In genomic region chr6:26611599-26611998, GRCh38 we compare ENCODE assay signal across 19 cellular contexts. TPM values are rescaled to one million over a fixed set of nuclear protein-coding genes. Genes with fewer than 3 reads are reported as not detected.
DNase-seq lines count a peak whose midpoint lies in the region; ATAC-seq, FAIRE-seq and TF ChIP-seq lines count a peak whose summit lies in the region.
"Had no signal": no experiment of that assay in that cellular context is flagged by ENCODE, and none has a peak within 500 bp of the region (broad histone marks: within the 10 kb centered on the region; RNA-seq: fewer than 3 reads in every experiment).

No MANE protein-coding gene starts in this region.

- no peak for TF ChIP-seq POLR2A in K562 (conservative IDR thresholded peaks at IDR 0.05)

- no TSS peak for BruUV-seq in K562 (replicated peaks; lab: Mats Ljungman, UMichigan)

- H2AFZ ChIP-seq in K562 (ENCODE audit: low read depth, low read length) (no peak overlapping the region; the same call in 1 of the 2 replicates), osteoblast (ENCODE audit: low read length) (no peak overlapping the region)

- no peak overlapping the region for H3K9ac ChIP-seq in K562 (ENCODE audit: insufficient read depth in 1 of 2, low read depth in 2 of 2, low read length in 2 of 2)

- TF ChIP-seq CTCF in K562 (IDR thresholded peaks at IDR 0.05 in 2 of 3, conservative IDR thresholded peaks at IDR 0.05 in 1 of 3; ENCODE audit: insufficient read depth in 2 of 3, low read depth in 1 of 3, low read length in 3 of 3): no peak
- no peak for TF ChIP-seq CTCF in osteoblast (IDR thresholded peaks at IDR 0.05; ENCODE audit: extremely low read depth, low read depth, low read length)

- 0% methylated on average over 1 of the region's 1 CpG for WGBS in K562 (ENCODE audit: insufficient coverage, low coverage, missing lambda C conversion rate)

- H3K9me1 ChIP-seq in K562 (ENCODE audit: control insufficient read depth, insufficient read depth, low read length): no peaks in the 10 kb centered on the region

- no peak overlapping the region; the same call in 1 of the 2 replicates for H3K4me2 ChIP-seq in K562 (ENCODE audit: insufficient read depth, low read length)
- no peak overlapping the region for H3K4me2 ChIP-seq in osteoblast (ENCODE audit: insufficient read depth, low read length)

- CTCF ChIA-PET in K562 (lab: Yijun Ruan, JAX; ENCODE audit: low intra/inter-chr PET ratio): no interaction called here

- POLR2A ChIA-PET in K562 (lab: Yijun Ruan, JAX): interaction anchor here (0.7 to 1.6 kb wide), 4 partner anchors 9 to 1580 kb away, joined by 3 read pairs; no protein-coding TSS in a partner anchor

- H3K4me3 ChIP-seq in K562 (no peak overlapping the region), osteoblast (ENCODE audit: insufficient read depth, low read length) (no peak overlapping the region)
- H3K4me3 ChIP-seq: HAP-1 had no signal

- TF ChIP-seq EP300 in K562 (IDR thresholded peaks at IDR 0.05; ENCODE audit: low read length): no peak

- in situ Hi-C loops in K562 (cut with MboI): loop anchor here (5.0 kb wide), 1 partner anchor 476 kb away; no protein-coding TSS in a partner anchor

- TF ChIP-seq RAD21 in K562 (CRISPR knock-in tag; conservative IDR thresholded peaks at IDR 0.05 in 1 of 2, IDR thresholded peaks at IDR 0.05 in 1 of 2): no peak

- DNase-seq in NCI-H69 (lab: John Stamatoyannopoulos, UW): peak; percentile 24
- peak in 1 of 4 experiments; percentile 47 for DNase-seq in K562 (ENCODE audit: extremely low read depth in 1 of 4, low spot score in 3 of 4)
- peak; percentile 52 for DNase-seq in osteoblast (ENCODE audit: insufficient read length, low spot score, missing footprints)
- DNase-seq in GM19240 (ENCODE audit: insufficient read length, low spot score): no peak
- DNase-seq: C1 segment of cervical spinal cord; Calu3; CD4-positive, alpha-beta memory T cell; COR-L47; DMS53; DMS79 treated with DMSO at 0.1 percent for 48 hours; GF-D8; GOT3; HFFc6 had no signal

- no peaks in the 10 kb centered on the region for H3K27me3 ChIP-seq in K562 (ENCODE audit: control insufficient read depth in 2 of 2, insufficient read depth in 2 of 2, low read length in 2 of 2)
- H3K27me3 ChIP-seq in osteoblast (ENCODE audit: insufficient read depth, low read length): peaks cover 49% of the 10 kb centered on the region

- H4K20me1 ChIP-seq in K562 (replicated peaks; ENCODE audit: control insufficient read depth, insufficient read depth, low read length) (no peaks in the 10 kb centered on the region), osteoblast (ENCODE audit: insufficient read depth, low read length) (no peaks in the 10 kb centered on the region)

- intact Hi-C loops in K562 (cut with micrococcal nuclease): no loop called here

- no peaks in the 10 kb centered on the region for H3K79me2 ChIP-seq in K562 (ENCODE audit: control insufficient read depth, insufficient read depth, low read length)
- no peaks in the 10 kb centered on the region for H3K79me2 ChIP-seq in osteoblast (ENCODE audit: insufficient read depth, low read length)

- no peaks in the 10 kb centered on the region for H3K36me3 ChIP-seq in K562 (ENCODE audit: control insufficient read depth, insufficient read depth, low read length)
- no peaks in the 10 kb centered on the region for H3K36me3 ChIP-seq in osteoblast (ENCODE audit: insufficient read depth, low read length)
- H3K36me3 ChIP-seq: HAP-1 had no signal

- H3K9me3 ChIP-seq in K562 (replicated peaks; ENCODE audit: control insufficient read depth, insufficient read depth, low read depth, low read length) (0 out of 2 replicates have a peak, but pooled peaks cover 2% of the 10 kb centered on the region), osteoblast (ENCODE audit: low read depth, low read length) (no peaks in the 10 kb centered on the region)
- H3K9me3 ChIP-seq: HAP-1 had no signal

- no peak overlapping the region for H3K27ac ChIP-seq in K562 (ENCODE audit: extremely low read depth, low read depth, low read length)
- no peak overlapping the region for H3K27ac ChIP-seq in osteoblast (ENCODE audit: low read depth, low read length)

- FAIRE-seq in K562 (lab: Jason Lieb, UNC): no peak
- FAIRE-seq: GM12891, GM18507, H54 had no signal

- H3K4me1 ChIP-seq in K562 (replicated peaks in 1 of 2; ENCODE audit: control insufficient read depth in 2 of 2, insufficient read depth in 2 of 2, low read length in 2 of 2) (peaks cover 8 to 10% of the 10 kb centered on the region in 2 experiments; a peak in 3 of 5 replicates), osteoblast (ENCODE audit: insufficient read depth, low read length) (peaks cover 5% of the 10 kb centered on the region)
- H3K4me1 ChIP-seq: HAP-1 had no signal

- ATAC-seq in K562: peak; percentile 25; the same call in 1 of the 3 replicates
- no peak for ATAC-seq in HG03439 (IDR thresholded peaks at IDR 0.05; ENCODE audit: unreplicated experiment)
- no peak for ATAC-seq in HG02840 (IDR thresholded peaks at IDR 0.05; ENCODE audit: low FRiP score, unreplicated experiment)

TF ChIP-seq in K562, 482 proteins besides CTCF, POLR2A, EP300 and RAD21 (continues in another document):
- TF ChIP-seq NFIC (IDR thresholded peaks at IDR 0.05): peak; percentile 79
- TF ChIP-seq, protein P1, sequence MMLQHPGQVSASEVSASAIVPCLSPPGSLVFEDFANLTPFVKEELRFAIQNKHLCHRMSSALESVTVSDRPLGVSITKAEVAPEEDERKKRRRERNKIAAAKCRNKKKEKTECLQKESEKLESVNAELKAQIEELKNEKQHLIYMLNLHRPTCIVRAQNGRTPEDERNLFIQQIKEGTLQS (IDR thresholded peaks at IDR 0.05): peak; percentile 50; the same call in 1 of the 2 replicates
- TF ChIP-seq, protein P1 (CRISPR knock-in tag; conservative IDR thresholded peaks at IDR 0.05): no peak
- TF ChIP-seq, protein P2, sequence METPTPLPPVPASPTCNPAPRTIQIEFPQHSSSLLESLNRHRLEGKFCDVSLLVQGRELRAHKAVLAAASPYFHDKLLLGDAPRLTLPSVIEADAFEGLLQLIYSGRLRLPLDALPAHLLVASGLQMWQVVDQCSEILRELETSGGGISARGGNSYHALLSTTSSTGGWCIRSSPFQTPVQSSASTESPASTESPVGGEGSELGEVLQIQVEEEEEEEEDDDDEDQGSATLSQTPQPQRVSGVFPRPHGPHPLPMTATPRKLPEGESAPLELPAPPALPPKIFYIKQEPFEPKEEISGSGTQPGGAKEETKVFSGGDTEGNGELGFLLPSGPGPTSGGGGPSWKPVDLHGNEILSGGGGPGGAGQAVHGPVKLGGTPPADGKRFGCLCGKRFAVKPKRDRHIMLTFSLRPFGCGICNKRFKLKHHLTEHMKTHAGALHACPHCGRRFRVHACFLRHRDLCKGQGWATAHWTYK (CRISPR knock-in tag; IDR thresholded peaks at IDR 0.05): no peak
- no peak for TF ChIP-seq IFI16 (CRISPR knock-in tag; IDR thresholded peaks at IDR 0.05)
- 0 out of 2 replicates have a peak, but pooled peaks have one; percentile 42 for TF ChIP-seq BHLHE40 (IDR thresholded peaks at IDR 0.05; ENCODE audit: low read length)
- no peak for TF ChIP-seq NR2C2 (CRISPR knock-in tag; IDR thresholded peaks at IDR 0.05)
- peak; percentile 70; the same call in 1 of the 2 replicates for TF ChIP-seq NR2C2 (tag; IDR thresholded peaks at IDR 0.05)
- 0 out of 2 replicates have a peak, but pooled peaks have one; percentile 26 for TF ChIP-seq L3MBTL2 (IDR thresholded peaks at IDR 0.05)
- peak; percentile 74 for TF ChIP-seq FOSL1 (tag; conservative IDR thresholded peaks at IDR 0.05)

RNA-seq across cellular contexts. Expression of gene ABT1, which starts 14.8 kb away (rescaled TPM):
- total RNA-seq in K562 (2011; cell fraction: chromatin; rRNA removed; ENCODE audit: low replicate concordance): 19.4 and 24.4 TPM in 2 replicates
- 28.8 and 31.2 TPM in 2 replicates for total RNA-seq in K562 (2011; cell fraction: nucleolus; rRNA removed)
- total RNA-seq in K562 (2011; cell fraction: nucleoplasm; rRNA removed): 29.9 and 34.0 TPM in 2 replicates
- total RNA-seq in K562 (2014; rRNA removed) (52.7 and 60.6 TPM in 2 replicates), K562 (2014; rRNA removed; fragmentation: Illumina TruSeq; extraction: Trizol) (19.9 and 21.5 TPM in 2 replicates), K562 (2015; rRNA removed; fragmentation: Illumina TruSeq; extraction: Trizol) (37.9 and 40.7 TPM in 2 replicates), K562 (2021) (45.4 and 47.8 TPM in 2 replicates), osteoblast (11.2 and 11.6 TPM in 2 replicates)
- polyA plus RNA-seq in K562 (2011; rRNA removed) (45.9 and 47.2 TPM in 2 replicates), K562 (2014; fragmentation: Illumina TruSeq; extraction: Trizol) (29.6 and 40.5 TPM in 2 replicates), K562 (2014; fragmentation: Nextera tagmentation; extraction: Ambion mirVana) (10 to 100 TPM in 1 of 2 experiments, 1 to 10 TPM in 1; 8.8 to 25.2 TPM), K562 (2014; rRNA removed) (51.1 and 59.4 TPM in 2 replicates)
- 54.9 and 75.5 TPM in 2 replicates for polyA plus RNA-seq in K562 (2011; cell fraction: cytosol; rRNA removed)
- polyA plus RNA-seq in K562 (2011; cell fraction: nucleus; rRNA removed): 31.7 and 32.1 TPM in 2 replicates
- polyA plus RNA-seq in K562 (2012): 28.3 and 30.1 TPM in 2 replicates
- polyA minus RNA-seq in K562 (2011; rRNA and poly(A)+ RNA removed): 19.4 and 21.4 TPM in 2 replicates
- polyA minus RNA-seq in K562 (2011; cell fraction: cytosol; rRNA and poly(A)+ RNA removed): 17.9 and 18.6 TPM in 2 replicates
- 26.0 and 42.1 TPM in 2 replicates for polyA minus RNA-seq in K562 (2011; cell fraction: nucleus; rRNA and poly(A)+ RNA removed)

RNA-seq across cellular contexts. Expression of gene ZNF322, which starts 47.9 kb away (rescaled TPM):
- total RNA-seq in K562 (2011; cell fraction: chromatin; rRNA removed; ENCODE audit: low replicate concordance): 8.3 and 23.3 TPM in 2 replicates
- 13.7 and 20.0 TPM in 2 replicates for total RNA-seq in K562 (2011; cell fraction: nucleolus; rRNA removed)
- total RNA-seq in K562 (2011; cell fraction: nucleoplasm; rRNA removed): 11.3 and 14.8 TPM in 2 replicates
- total RNA-seq in K562 (2014; rRNA removed): 11.6 and 12.4 TPM in 2 replicates
- total RNA-seq in K562 (2014; rRNA removed; fragmentation: Illumina TruSeq; extraction: Trizol): 24.0 and 27.2 TPM in 2 replicates
- 25.2 and 26.4 TPM in 2 replicates for total RNA-seq in K562 (2015; rRNA removed; fragmentation: Illumina TruSeq; extraction: Trizol)
- total RNA-seq in K562 (2021): 29.2 and 31.2 TPM in 2 replicates
- polyA plus RNA-seq in K562 (2011; rRNA removed): 21.9 and 24.8 TPM in 2 replicates
- polyA plus RNA-seq in K562 (2011; cell fraction: cytosol; rRNA removed): 3.9 and 6.5 TPM in 2 replicates
- 20.4 and 22.7 TPM in 2 replicates for polyA plus RNA-seq in K562 (2011; cell fraction: nucleus; rRNA removed)
- 10.6 and 17.4 TPM in 2 replicates for polyA plus RNA-seq in K562 (2012)
- polyA plus RNA-seq in K562 (2014; fragmentation: Illumina TruSeq; extraction: Trizol): 17.8 and 18.7 TPM in 2 replicates
- polyA plus RNA-seq in K562 (2014; fragmentation: Nextera tagmentation; extraction: Ambion mirVana): 1 to 10 TPM; 4.7 to 7.1 TPM
- polyA plus RNA-seq in K562 (2014; rRNA removed): 12.4 and 14.6 TPM in 2 replicates
- 18.8 and 21.8 TPM in 2 replicates for polyA minus RNA-seq in K562 (2011; rRNA and poly(A)+ RNA removed)
- 9.3 and 10.4 TPM in 2 replicates for polyA minus RNA-seq in K562 (2011; cell fraction: cytosol; rRNA and poly(A)+ RNA removed)
- 15.6 and 21.7 TPM in 2 replicates for polyA minus RNA-seq in K562 (2011; cell fraction: nucleus; rRNA and poly(A)+ RNA removed)
- total RNA-seq in osteoblast: 21.7 and 22.7 TPM in 2 replicates
